Comparison of ENCODE assay signal across 1 cellular context in genomic region chr10:5840314-5841307, GRCh38.
TF ChIP-seq lines count a peak whose summit lies in the region.

No MANE protein-coding gene starts in this region.

TF ChIP-seq in H1, 55 proteins besides CTCF, POLR2A, EP300 and RAD21:
- no peak for TF ChIP-seq CREB1 (IDR thresholded peaks at IDR 0.05)
- no peak for TF ChIP-seq HDAC6 (IDR thresholded peaks at IDR 0.05; ENCODE audit: low read depth, low read length)
- TF ChIP-seq SP1 (IDR thresholded peaks at IDR 0.05; ENCODE audit: low read depth, low read length) = no peak
- no peak for TF ChIP-seq KDM4A (IDR thresholded peaks at IDR 0.05; ENCODE audit: low read depth, low read length, severe bottlenecking)
- TF ChIP-seq E2F6 (IDR thresholded peaks at IDR 0.05) = peak; percentile 70; the same call in 1 of the 2 replicates
- TF ChIP-seq EGR1 (IDR thresholded peaks at IDR 0.05; ENCODE audit: borderline replicate concordance, low read depth, low read length) = peak; percentile 30; the same call in 1 of the 2 replicates
- TF ChIP-seq SP4 (IDR thresholded peaks at IDR 0.05; ENCODE audit: low read length) = no peak
- TF ChIP-seq GTF2F1 (IDR thresholded peaks at IDR 0.05; ENCODE audit: borderline replicate concordance, low read depth, low read length) = no peak
- peak; percentile 27; the same call in 1 of the 2 replicates for TF ChIP-seq MAX (IDR thresholded peaks at IDR 0.05)
- no peak for TF ChIP-seq SP2 (IDR thresholded peaks at IDR 0.05; ENCODE audit: low read length)
- no peak for TF ChIP-seq CEBPB (IDR thresholded peaks at IDR 0.05; ENCODE audit: low read depth, low read length)
- TF ChIP-seq HDAC2 (IDR thresholded peaks at IDR 0.05; ENCODE audit: borderline replicate concordance in 1 of 2, low read depth in 2 of 2, low read length in 2 of 2) = no peak
TF ChIP-seq in H1: peak in this region for 3.
